In genomic region chr17:81200695-81201580, GRCh38 we compare ENCODE assay signal across 8 cellular contexts. TPM values are rescaled to one million over a fixed set of nuclear protein-coding genes. Genes with fewer than 3 reads are reported as not detected.
DNase-seq lines count a peak whose midpoint lies in the region; ATAC-seq and TF ChIP-seq lines count a peak whose summit lies in the region.

No MANE protein-coding gene starts in this region.

- 62 to 80% (median 73%) methylated on average over 12 to 27 of the region's 27 CpGs for WGBS in adrenal gland, 4 donors

- intact Hi-C loops in adrenal gland (cut with DNase I), result loop anchor here in 1 of 2 donors (5.0 kb wide), 1 partner anchor 59 kb away; no protein-coding TSS in a partner anchor
- intact Hi-C loops in left ventricle myocardium inferior (cut with micrococcal nuclease), result no loop called here
- intact Hi-C loops in sciatic nerve (cut with DNase I), result no loop called here

- H3K9me3 ChIP-seq in adrenal gland (replicated peaks in 1 of 3) (no peaks in the 10 kb centered on the region), left ventricle myocardium inferior (replicated peaks) (no peaks in the 10 kb centered on the region)

- ATAC-seq in sciatic nerve, result peak; percentile 79
- no peak for ATAC-seq in GM19467 (IDR thresholded peaks at IDR 0.05; ENCODE audit: unreplicated experiment)
- no peak for ATAC-seq in HG02759 (IDR thresholded peaks at IDR 0.05; ENCODE audit: unreplicated experiment)

- H3K4me3 ChIP-seq in AG09309 (ENCODE audit: control insufficient read depth, low read depth, low read length) (no peak overlapping the region), adrenal gland (no peak overlapping the region), left ventricle myocardium inferior (no peak overlapping the region)

- TF ChIP-seq CTCF in AG09309 (IDR thresholded peaks at IDR 0.05; ENCODE audit: control insufficient read depth, insufficient read depth, low read depth, low read length, missing control alignments) (peak; percentile 69), adrenal gland (IDR thresholded peaks at IDR 0.05) (peak; percentile 57 to 67 (median 63)), left ventricle myocardium inferior (IDR thresholded peaks at IDR 0.05; ENCODE audit: borderline replicate concordance) (peak; percentile 75)

- no peak overlapping the region for H3K27ac ChIP-seq in adrenal gland
- H3K27ac ChIP-seq in left ventricle myocardium inferior (replicated peaks), result no peak overlapping the region

- peak; percentile 49 for DNase-seq in AG09309 (ENCODE audit: low read depth)
- DNase-seq in GM04504 (ENCODE audit: low read depth), result peak; percentile 44
- peak; percentile 70 for DNase-seq in NCI-H2196 (lab: John Stamatoyannopoulos, UW; ENCODE audit: unreplicated experiment)
- peak; percentile 55 to 84 (median 70) for DNase-seq in adrenal gland
- DNase-seq in left ventricle myocardium inferior, result no peak
- no peak for DNase-seq in sciatic nerve (ENCODE audit: low spot score)

- TF ChIP-seq POLR2A in adrenal gland (IDR thresholded peaks at IDR 0.05), result no peak

- no peaks in the 10 kb centered on the region for H3K27me3 ChIP-seq in adrenal gland
- H3K27me3 ChIP-seq in left ventricle myocardium inferior (ENCODE audit: low read depth), result no peaks in the 10 kb centered on the region

- H3K4me1 ChIP-seq in adrenal gland (replicated peaks in 1 of 2), result no peaks in the 10 kb centered on the region
- peaks cover 29% of the 10 kb centered on the region for H3K4me1 ChIP-seq in left ventricle myocardium inferior

- H3K36me3 ChIP-seq in adrenal gland (replicated peaks in 1 of 2) (no peaks in the 10 kb centered on the region), left ventricle myocardium inferior (peaks cover 18% of the 10 kb centered on the region)

RNA-seq across cellular contexts. Expression of gene CEP131, which starts 21.8 kb away (rescaled TPM):
- total RNA-seq in adrenal gland, result 10 to 100 TPM in 3 of 8 donors, 1 to 10 TPM in 5; 2.7 to 11.4 (median 8.2) TPM
- polyA plus RNA-seq in adrenal gland, result 10 to 100 TPM in 2 of 3 donors, under 1 TPM in 1; 0.81 to 55.8 (median 27.2) TPM
- total RNA-seq in left ventricle myocardium inferior, result 7.6 TPM
- total RNA-seq in sciatic nerve, result 10.1 TPM

RNA-seq across cellular contexts. Expression of gene AATK, which starts 34.9 kb away (rescaled TPM):
- total RNA-seq in adrenal gland (10 to 100 TPM in 4 of 8 donors, 1 to 10 TPM in 4; 3.7 to 17.0 (median 9.9) TPM), left ventricle myocardium inferior (2.3 TPM), sciatic nerve (440 TPM)
- polyA plus RNA-seq in adrenal gland, result 10 to 100 TPM in 2 of 3 donors, under 1 TPM in 1; 0.73 to 23.3 (median 10.6) TPM

RNA-seq across cellular contexts. Expression of gene PVALEF, which starts 35.6 kb away (rescaled TPM):
- not detected for total RNA-seq in adrenal gland
- not detected for polyA plus RNA-seq in adrenal gland
- total RNA-seq in left ventricle myocardium inferior, result not detected
- total RNA-seq in sciatic nerve, result not detected

RNA-seq across cellular contexts. Expression of gene TEPSIN, which starts 37.9 kb away (rescaled TPM):
- total RNA-seq in adrenal gland (10 to 100 TPM; 10.9 to 67.2 (median 40.6) TPM), left ventricle myocardium inferior (15.9 TPM), sciatic nerve (38.1 TPM)
- polyA plus RNA-seq in adrenal gland, result 100 to 1,000 TPM in 1 of 3 donors, 10 to 100 TPM in 1, 1 to 10 TPM in 1; 3.1 to 144 (median 68.1) TPM

RNA-seq across cellular contexts. Expression of gene NDUFAF8, which starts 38.2 kb away (rescaled TPM):
- total RNA-seq in adrenal gland (10 to 100 TPM; 25.3 to 80.9 (median 43.7) TPM), left ventricle myocardium inferior (61.5 TPM), sciatic nerve (37.4 TPM)
- 10 to 100 TPM; 38.9 to 58.1 (median 52.9) TPM for polyA plus RNA-seq in adrenal gland

Comparison
In these comparisons a context has a peak if more than half of its experiments do, and no peak if none do; other contexts are left out.
1. DNase-seq: peak in AG09309 (single experiment), GM04504 (single experiment), NCI-H2196 (single experiment) and adrenal gland (7 of 7); none in left ventricle myocardium inferior (single experiment) and sciatic nerve (single experiment).
2. RNA of gene AATK, which starts 34.9 kb away (total RNA-seq): 440 TPM in sciatic nerve (single experiment); 3.7 to 17.0 TPM in adrenal gland and 2.3 TPM in left ventricle myocardium inferior (single experiment); every median in the first group is over 10 times any median in the second.
3. Peak in every context shown above with its lines, with median percentiles within 50 percentile points of each other: CTCF ChIP-seq.